1 cellular context compared by ENCODE assay signal in the genomic region with DNA sequence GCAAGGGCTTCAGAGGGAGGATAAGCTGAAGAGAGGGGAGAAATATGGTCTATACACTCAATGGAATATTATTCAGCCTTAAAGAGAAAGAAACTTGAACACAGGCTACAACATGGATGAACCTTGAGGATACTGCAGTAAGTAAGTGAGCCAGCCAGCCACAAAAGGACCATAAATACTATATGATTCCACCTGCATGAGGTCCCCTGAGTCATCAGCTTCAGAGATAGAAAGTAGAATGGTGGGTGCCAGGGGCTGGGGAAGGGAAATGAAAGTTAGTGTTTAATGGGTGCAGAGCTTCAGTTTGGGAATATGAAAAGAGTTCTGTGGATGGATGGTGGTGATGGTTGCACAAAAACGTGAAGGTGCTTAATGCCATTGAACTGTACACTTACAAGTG.
TF ChIP-seq lines count a peak whose summit lies in the region.

No MANE protein-coding gene starts in this region.

TF ChIP-seq in SK-N-SH treated with all-trans-retinoic acid at 6 μM for 48 hours, 23 proteins besides CTCF, POLR2A, EP300 and RAD21 (continued from another document):
- TF ChIP-seq, protein P1, sequence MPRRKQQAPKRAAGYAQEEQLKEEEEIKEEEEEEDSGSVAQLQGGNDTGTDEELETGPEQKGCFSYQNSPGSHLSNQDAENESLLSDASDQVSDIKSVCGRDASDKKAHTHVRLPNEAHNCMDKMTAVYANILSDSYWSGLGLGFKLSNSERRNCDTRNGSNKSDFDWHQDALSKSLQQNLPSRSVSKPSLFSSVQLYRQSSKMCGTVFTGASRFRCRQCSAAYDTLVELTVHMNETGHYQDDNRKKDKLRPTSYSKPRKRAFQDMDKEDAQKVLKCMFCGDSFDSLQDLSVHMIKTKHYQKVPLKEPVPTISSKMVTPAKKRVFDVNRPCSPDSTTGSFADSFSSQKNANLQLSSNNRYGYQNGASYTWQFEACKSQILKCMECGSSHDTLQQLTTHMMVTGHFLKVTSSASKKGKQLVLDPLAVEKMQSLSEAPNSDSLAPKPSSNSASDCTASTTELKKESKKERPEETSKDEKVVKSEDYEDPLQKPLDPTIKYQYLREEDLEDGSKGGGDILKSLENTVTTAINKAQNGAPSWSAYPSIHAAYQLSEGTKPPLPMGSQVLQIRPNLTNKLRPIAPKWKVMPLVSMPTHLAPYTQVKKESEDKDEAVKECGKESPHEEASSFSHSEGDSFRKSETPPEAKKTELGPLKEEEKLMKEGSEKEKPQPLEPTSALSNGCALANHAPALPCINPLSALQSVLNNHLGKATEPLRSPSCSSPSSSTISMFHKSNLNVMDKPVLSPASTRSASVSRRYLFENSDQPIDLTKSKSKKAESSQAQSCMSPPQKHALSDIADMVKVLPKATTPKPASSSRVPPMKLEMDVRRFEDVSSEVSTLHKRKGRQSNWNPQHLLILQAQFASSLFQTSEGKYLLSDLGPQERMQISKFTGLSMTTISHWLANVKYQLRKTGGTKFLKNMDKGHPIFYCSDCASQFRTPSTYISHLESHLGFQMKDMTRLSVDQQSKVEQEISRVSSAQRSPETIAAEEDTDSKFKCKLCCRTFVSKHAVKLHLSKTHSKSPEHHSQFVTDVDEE (CRISPR knock-in tag; IDR thresholded peaks at IDR 0.05), result no peak
- TF ChIP-seq SNAI2 (CRISPR knock-in tag; IDR thresholded peaks at IDR 0.05) (no peak), PPARA (CRISPR knock-in tag; IDR thresholded peaks at IDR 0.05; ENCODE audit: borderline replicate concordance) (no peak), TOX (CRISPR knock-in tag; IDR thresholded peaks at IDR 0.05; ENCODE audit: borderline replicate concordance) (no peak), ZC3H10 (CRISPR knock-in tag; IDR thresholded peaks at IDR 0.05) (no peak), CSDC2 (CRISPR knock-in tag; IDR thresholded peaks at IDR 0.05) (no peak), ZFP3 (CRISPR knock-in tag; IDR thresholded peaks at IDR 0.05) (no peak), BACH2 (CRISPR knock-in tag; IDR thresholded peaks at IDR 0.05; ENCODE audit: borderline replicate concordance) (no peak)
- TF ChIP-seq, protein P2, sequence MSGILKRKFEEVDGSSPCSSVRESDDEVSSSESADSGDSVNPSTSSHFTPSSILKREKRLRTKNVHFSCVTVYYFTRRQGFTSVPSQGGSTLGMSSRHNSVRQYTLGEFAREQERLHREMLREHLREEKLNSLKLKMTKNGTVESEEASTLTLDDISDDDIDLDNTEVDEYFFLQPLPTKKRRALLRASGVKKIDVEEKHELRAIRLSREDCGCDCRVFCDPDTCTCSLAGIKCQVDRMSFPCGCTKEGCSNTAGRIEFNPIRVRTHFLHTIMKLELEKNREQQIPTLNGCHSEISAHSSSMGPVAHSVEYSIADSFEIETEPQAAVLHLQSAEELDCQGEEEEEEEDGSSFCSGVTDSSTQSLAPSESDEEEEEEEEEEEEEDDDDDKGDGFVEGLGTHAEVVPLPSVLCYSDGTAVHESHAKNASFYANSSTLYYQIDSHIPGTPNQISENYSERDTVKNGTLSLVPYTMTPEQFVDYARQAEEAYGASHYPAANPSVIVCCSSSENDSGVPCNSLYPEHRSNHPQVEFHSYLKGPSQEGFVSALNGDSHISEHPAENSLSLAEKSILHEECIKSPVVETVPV (CRISPR knock-in tag; IDR thresholded peaks at IDR 0.05), result no peak
